8 cellular contexts compared by ENCODE assay signal in genomic region chr19:31340059-31341025, GRCh38. TPM values are rescaled to one million over a fixed set of nuclear protein-coding genes. Genes with fewer than 3 reads are reported as not detected.
DNase-seq lines count a peak whose midpoint lies in the region; ATAC-seq and TF ChIP-seq lines count a peak whose summit lies in the region.

No MANE protein-coding gene starts in this region.

- peak overlapping the region; percentile 26 for H3K27ac Mint-ChIP-seq in activated CD8-positive, alpha-beta T cell treated with anti-CD3 and anti-CD28 coated beads, Interleukin-2, amount 10 ng/mL, durations not matched to agents 7 days and 5 days

- H3K9me3 Mint-ChIP-seq in activated CD8-positive, alpha-beta T cell treated with anti-CD3 and anti-CD28 coated beads, Interleukin-2, amount 10 ng/mL, durations not matched to agents 7 days and 5 days (ENCODE audit: insufficient read depth) = no peaks in the 10 kb centered on the region

- peaks cover 26% of the 10 kb centered on the region for H3K4me1 ChIP-seq in lower lobe of right lung

- no peak overlapping the region for H3K27ac ChIP-seq in HL-60 (replicated peaks)
- peak overlapping the region; percentile 26 for H3K27ac ChIP-seq in lower lobe of right lung
- no peak overlapping the region for H3K27ac ChIP-seq in substantia nigra (ENCODE audit: low read depth, low read length, poor library complexity, severe bottlenecking)

- CTCF ChIA-PET in activated CD8-positive, alpha-beta T cell treated with anti-CD3 and anti-CD28 coated beads, Interleukin-2, amount 10 ng/mL, durations not matched to agents 7 days and 5 days (lab: Charles Lee) = no interaction called here

- H3K36me3 Mint-ChIP-seq in activated CD8-positive, alpha-beta T cell treated with anti-CD3 and anti-CD28 coated beads, Interleukin-2, amount 10 ng/mL, durations not matched to agents 7 days and 5 days (ENCODE audit: low read depth) = no peaks in the 10 kb centered on the region

- H3K4me1 Mint-ChIP-seq in activated CD8-positive, alpha-beta T cell treated with anti-CD3 and anti-CD28 coated beads, Interleukin-2, amount 10 ng/mL, durations not matched to agents 7 days and 5 days (ENCODE audit: low read depth) = peaks cover 21% of the 10 kb centered on the region

- H3K27me3 Mint-ChIP-seq in activated CD8-positive, alpha-beta T cell treated with anti-CD3 and anti-CD28 coated beads, Interleukin-2, amount 10 ng/mL, durations not matched to agents 7 days and 5 days (ENCODE audit: low read depth) = peaks cover 66% of the 10 kb centered on the region

- no peaks in the 10 kb centered on the region for H3K9me3 ChIP-seq in lower lobe of right lung

- H3K4me3 Mint-ChIP-seq in activated CD8-positive, alpha-beta T cell treated with anti-CD3 and anti-CD28 coated beads, Interleukin-2, amount 10 ng/mL, durations not matched to agents 7 days and 5 days = no peak overlapping the region

- H3K36me3 ChIP-seq in lower lobe of right lung = no peaks in the 10 kb centered on the region

- ATAC-seq in activated CD8-positive, alpha-beta T cell treated with anti-CD3 and anti-CD28 coated beads, Interleukin-2, amount 10 ng/mL, durations not matched to agents 7 days and 5 days = peak; percentile 41
- ATAC-seq in lower lobe of right lung = peak in 1 of 2 donors; percentile 18

- H3K4me3 ChIP-seq in HL-60 (replicated peaks; ENCODE audit: insufficient read depth, low read length) (0 out of 2 replicates have a peak overlapping the region, but pooled peaks have one; percentile 4), lower lobe of right lung (no peak overlapping the region)

- POLR2A ChIA-PET in activated CD8-positive, alpha-beta T cell treated with anti-CD3 and anti-CD28 coated beads, Interleukin-2, amount 10 ng/mL, durations not matched to agents 7 days and 5 days (lab: Charles Lee) = no interaction called here

- DNase-seq in AG20443 (ENCODE audit: low spot score) = peak; percentile 65
- DNase-seq in HL-60 (ENCODE audit: low read depth in 1 of 2, low spot score in 1 of 2) = peak; percentile 66 to 67
- peak; percentile 31 for DNase-seq in activated CD8-positive, alpha-beta T cell treated with anti-CD3 and anti-CD28 coated beads, Interleukin-2, amount 10 ng/mL, durations not matched to agents 7 days and 5 days
- DNase-seq in lower lobe of right lung = no peak
- DNase-seq in GDM1 (lab: John Stamatoyannopoulos, UW) = no peak
- DNase-seq in NCI-H187 (lab: John Stamatoyannopoulos, UW) = no peak
- DNase-seq in substantia nigra (lab: John Stamatoyannopoulos, UW) = no peak
- no peak for DNase-seq in HUDEP-2 (lab: John Stamatoyannopoulos, UW; ENCODE audit: unreplicated experiment in 76 of 76)

- no peak for TF ChIP-seq CTCF in HL-60 (IDR thresholded peaks at IDR 0.05; ENCODE audit: insufficient read depth, low read length)
- no peak for TF ChIP-seq CTCF in lower lobe of right lung (IDR thresholded peaks at IDR 0.05)

- intact Hi-C loops in lower lobe of right lung (cut with DNase I) = no loop called here

- H3K27me3 ChIP-seq in HL-60 (ENCODE audit: insufficient read depth, poor library complexity, severe bottlenecking) = no peaks in the 10 kb centered on the region
- H3K27me3 ChIP-seq in lower lobe of right lung (ENCODE audit: low read depth) = no peaks in the 10 kb centered on the region

RNA-seq across cellular contexts. Expression of gene TSHZ3, which starts 8.9 kb away (rescaled TPM):
- under 1 TPM; 0.57 to 0.82 TPM for total RNA-seq in activated CD8-positive, alpha-beta T cell treated with anti-CD3 and anti-CD28 coated beads, Interleukin-2, amount 10 ng/mL, durations not matched to agents 7 days and 5 days
- total RNA-seq in lower lobe of right lung = 5.7 TPM

Comparison
In these comparisons a context has a peak if more than half of its experiments do, and no peak if none do; other contexts are left out.
1. DNase-seq: peak in AG20443 (single experiment), HL-60 (2 of 2) and activated CD8-positive, alpha-beta T cell treated with anti-CD3 and anti-CD28 coated beads, Interleukin-2, amount 10 ng/mL, durations not matched to agents 7 days and 5 days (single experiment); none in lower lobe of right lung (single experiment), GDM1 (single experiment), NCI-H187 (0 of 2), substantia nigra (0 of 49) and HUDEP-2 (0 of 76).